9 cellular contexts compared by ENCODE assay signal in genomic region chr10:113127285-113128283, GRCh38.
DNase-seq lines count a peak whose midpoint lies in the region; ATAC-seq, FAIRE-seq and TF ChIP-seq lines count a peak whose summit lies in the region.
"Had no signal": no experiment of that assay in that cellular context is flagged by ENCODE, and none has a peak within 500 bp of the region (broad histone marks: within the 10 kb centered on the region; RNA-seq: fewer than 3 reads in every experiment).

No MANE protein-coding gene starts in this region.

- no TSS peak for BruUV-seq in HepG2 (replicated peaks; lab: Mats Ljungman, UMichigan)

- no peaks in the 10 kb centered on the region for H3K9me3 Mint-ChIP-seq in neural crest cell

- peaks cover 36% of the 10 kb centered on the region for H3K79me2 ChIP-seq in HepG2 (ENCODE audit: insufficient read depth, low read length)

- 98% methylated on average over 17 of the region's 17 CpGs for WGBS in HepG2 (ENCODE audit: low lambda C conversion rate)
- 63% methylated on average over 17 of the region's 17 CpGs for WGBS in right lobe of liver (ENCODE audit: insufficient coverage, low coverage, low lambda C conversion rate, missing lambda C conversion rate)
- 6 to 11% methylated on average over 16 to 17 of the region's 17 CpGs for WGBS in ectodermal cell, 2 experiments

- no peak overlapping the region for H3K27ac ChIP-seq in HepG2 (ENCODE audit: extremely low read length, insufficient read depth, low read length)
- no peak overlapping the region for H3K27ac ChIP-seq in right lobe of liver
- H3K27ac ChIP-seq in ectodermal cell (ENCODE audit: insufficient read depth, low read depth, low read length, poor library complexity, severe bottlenecking) = peak overlapping the region; percentile 11
- H3K27ac ChIP-seq in vagina = peak overlapping the region; percentile 7
- H3K27ac ChIP-seq: HL-60 had no signal

- TF ChIP-seq RAD21 in HepG2 (CRISPR knock-in tag; IDR thresholded peaks at IDR 0.05) = no peak

- TF ChIP-seq EP300 in HepG2 (IDR thresholded peaks at IDR 0.05; ENCODE audit: low read depth in 2 of 2, low read length in 2 of 2) = no peak
- TF ChIP-seq EP300 in HepG2 (CRISPR knock-in tag; IDR thresholded peaks at IDR 0.05; ENCODE audit: borderline replicate concordance) = no peak

- H3K9ac ChIP-seq in HepG2 (ENCODE audit: insufficient read depth, low read depth, low read length) = no peak overlapping the region

- peaks cover 37% of the 10 kb centered on the region for H4K20me1 ChIP-seq in HepG2 (ENCODE audit: insufficient read depth, low read length)

- no peak for TF ChIP-seq CTCF in HepG2 (CRISPR knock-in tag; IDR thresholded peaks at IDR 0.05)
- no peak for TF ChIP-seq CTCF in right lobe of liver (IDR thresholded peaks at IDR 0.05)
- TF ChIP-seq CTCF in neural crest cell (conservative IDR thresholded peaks at IDR 0.05) = no peak
- no peak for TF ChIP-seq CTCF in vagina (IDR thresholded peaks at IDR 0.05)

- peaks cover 72% of the 10 kb centered on the region for H3K4me1 Mint-ChIP-seq in neural crest cell

- TF ChIP-seq POLR2A in HepG2 (IDR thresholded peaks at IDR 0.05; ENCODE audit: insufficient read depth in 1 of 2, low read depth in 2 of 2, low read length in 2 of 2) (no peak), right lobe of liver (IDR thresholded peaks at IDR 0.05) (no peak), vagina (IDR thresholded peaks at IDR 0.05) (no peak)

- H2AFZ ChIP-seq in HepG2 (ENCODE audit: low read length) = no peak overlapping the region

- in situ Hi-C loops in HepG2 (cut with HindIII; ENCODE audit: extremely low pct_ligation_motif_present, low pct_unique_long_range_greater_than_20kb) = no loop called here

- H3K27ac Mint-ChIP-seq in neural crest cell (ENCODE audit: unreplicated experiment) = peak overlapping the region; percentile 32

- FAIRE-seq in HepG2 (lab: Jason Lieb, UNC) = no peak

- POLR2A ChIA-PET in HepG2 (lab: Yijun Ruan, JAX) = interaction anchor here (0.6 kb wide), 1 partner anchor 34 kb away, joined by 4 read pairs; no protein-coding TSS in a partner anchor

- no peak overlapping the region for H3K4me2 ChIP-seq in HepG2 (ENCODE audit: low read depth, low read length)

- DNase-seq in HepG2 (ENCODE audit: low spot score) (no peak), right lobe of liver (no peak), neural crest cell (ENCODE audit: low read depth, low spot score) (no peak), vagina (ENCODE audit: extremely low spot score in 2 of 2) (no peak), COR-L47 (lab: John Stamatoyannopoulos, UW) (no peak), NCI-H1105 (lab: John Stamatoyannopoulos, UW) (no peak)

- H3K27me3 Mint-ChIP-seq in neural crest cell (ENCODE audit: low read depth) = peaks cover 78% of the 10 kb centered on the region

- H3K36me3 ChIP-seq in HepG2 (replicated peaks in 1 of 2; ENCODE audit: control insufficient read depth in 1 of 2, insufficient read depth in 2 of 2, low read length in 2 of 2) (peaks cover 0 to 8% of the 10 kb centered on the region in 2 experiments; a peak in 3 of 5 replicates), right lobe of liver (no peaks in the 10 kb centered on the region), ectodermal cell (ENCODE audit: control insufficient read depth, insufficient read depth, low read length) (no peaks in the 10 kb centered on the region), vagina (no peaks in the 10 kb centered on the region)

- peak overlapping the region; percentile 88 for H3K4me3 Mint-ChIP-seq in neural crest cell

- peaks cover 3% of the 10 kb centered on the region for H3K36me3 Mint-ChIP-seq in neural crest cell (ENCODE audit: low read depth)

- intact Hi-C loops in HepG2 (cut with micrococcal nuclease; ENCODE audit: unreplicated experiment) (loop anchor here (10.0 kb wide), 1 partner anchor 257 kb away; no protein-coding TSS in a partner anchor), right lobe of liver (cut with DNase I) (loop anchor here in 1 of 2 donors (10.0 kb wide), 1 partner anchor 103 kb away; no protein-coding TSS in a partner anchor), vagina (cut with DNase I) (loop anchor here (10.0 kb wide), 2 partner anchors 173 to 257 kb away; partner anchors contain the start of gene TCF7L2)

- CTCF ChIA-PET in HepG2 (lab: Yijun Ruan, JAX; ENCODE audit: low intra/inter-chr PET ratio, low total read pairs) = no interaction called here

- no peak overlapping the region for H3K4me3 ChIP-seq in HepG2 (replicated peaks in 1 of 3; ENCODE audit: insufficient read depth in 1 of 3, low read depth in 2 of 3, low read length in 3 of 3)
- no peak overlapping the region for H3K4me3 ChIP-seq in right lobe of liver
- peak overlapping the region; percentile 30 for H3K4me3 ChIP-seq in ectodermal cell (ENCODE audit: insufficient read depth, low read depth, low read length)
- peak overlapping the region; percentile 32 to 58 for H3K4me3 ChIP-seq in vagina

- peaks cover 34% of the 10 kb centered on the region for H3K4me1 ChIP-seq in HepG2 (ENCODE audit: insufficient read depth, low read length)
- peaks cover 0 to 48% (median 23%) of the 10 kb centered on the region in 4 donors for H3K4me1 ChIP-seq in right lobe of liver
- peaks cover 61% of the 10 kb centered on the region for H3K4me1 ChIP-seq in ectodermal cell (ENCODE audit: control insufficient read depth, insufficient read depth, low read length)
- H3K4me1 ChIP-seq in vagina = peaks cover 10% of the 10 kb centered on the region

- H3K9me3 ChIP-seq in HepG2 (ENCODE audit: low read length) (no peaks in the 10 kb centered on the region), right lobe of liver (no peaks in the 10 kb centered on the region), ectodermal cell (ENCODE audit: control insufficient read depth, low read length) (no peaks in the 10 kb centered on the region), vagina (no peaks in the 10 kb centered on the region)

- H3K27me3 ChIP-seq in HepG2 (ENCODE audit: control insufficient read depth in 1 of 2, insufficient read depth in 2 of 2, low read length in 2 of 2) (no peaks in the 10 kb centered on the region), right lobe of liver (no peaks in the 10 kb centered on the region), ectodermal cell (ENCODE audit: control insufficient read depth, insufficient read depth, low read length, poor library complexity, severe bottlenecking) (peaks cover 13% of the 10 kb centered on the region), vagina (no peaks in the 10 kb centered on the region)

- no peak for ATAC-seq in HepG2
- no peak for ATAC-seq in right lobe of liver
- no peak for ATAC-seq in HG03196 (IDR thresholded peaks at IDR 0.05; ENCODE audit: unreplicated experiment)

TF ChIP-seq in HepG2, 621 proteins besides CTCF, POLR2A, EP300 and RAD21:
- TF ChIP-seq MAFK (conservative IDR thresholded peaks at IDR 0.05 in 1 of 2, IDR thresholded peaks at IDR 0.05 in 1 of 2; ENCODE audit: low read length in 2 of 2) (peak in 1 of 2 experiments; percentile 14; a peak in 1 of 4 replicates), SIN3B (IDR thresholded peaks at IDR 0.05; ENCODE audit: low read length) (no peak), HNRNPK (IDR thresholded peaks at IDR 0.05; ENCODE audit: low read depth, low read length, poor library complexity, severe bottlenecking) (peak; percentile 25), HCFC1 (IDR thresholded peaks at IDR 0.05; ENCODE audit: low read depth, low read length) (no peak), ZNF605 (CRISPR knock-in tag; IDR thresholded peaks at IDR 0.05) (no peak)

Comparison
In these comparisons a context has a peak if more than half of its experiments do, and no peak if none do; other contexts are left out.
1. H3K27ac ChIP-seq: peak in ectodermal cell (single experiment) and vagina (single experiment); none in HepG2 (single experiment) and right lobe of liver (0 of 3).
2. H3K4me3 ChIP-seq: peak in ectodermal cell (single experiment) and vagina (2 of 2); none in HepG2 (0 of 3) and right lobe of liver (0 of 3).